ENCODE assay signal across 8 cellular contexts in genomic region chr7:66739953-66740301, GRCh38. TPM values are rescaled to one million over a fixed set of nuclear protein-coding genes. Genes with fewer than 3 reads are reported as not detected.
DNase-seq lines count a peak whose midpoint lies in the region; ATAC-seq, FAIRE-seq and TF ChIP-seq lines count a peak whose summit lies in the region.

No MANE protein-coding gene starts in this region.

- no peaks in the 10 kb centered on the region for H3K27me3 ChIP-seq in Panc1 (ENCODE audit: control insufficient read depth, insufficient read depth, low read length)
- no peaks in the 10 kb centered on the region for H3K27me3 ChIP-seq in pancreas

- H3K27ac ChIP-seq in Panc1 (ENCODE audit: low read length) (peak overlapping the region; percentile 90), pancreas (peak overlapping the region; percentile 90 to 96 (median 92))

- H3K4me1 Mint-ChIP-seq in activated CD4-positive, alpha-beta T cell treated with anti-CD3 and anti-CD28 coated beads, Interleukin-2, amount 10 ng/mL, durations not matched to agents 7 days and 5 days = peaks cover 30% of the 10 kb centered on the region

- POLR2A ChIA-PET in activated CD4-positive, alpha-beta T cell treated with anti-CD3 and anti-CD28 coated beads, Interleukin-2, amount 10 ng/mL, durations not matched to agents 7 days and 5 days (lab: Charles Lee) = interaction anchor here (0.6 kb wide), 3 partner anchors 12 to 43 kb away, joined by 3 to 4 read pairs (median 3); no protein-coding TSS in a partner anchor
- POLR2A ChIA-PET in Panc1 (lab: Charles Lee) = interaction anchor here (0.8 kb wide), 1 partner anchor 10 kb away, joined by 4 read pairs; no protein-coding TSS in a partner anchor

- H3K4me1 ChIP-seq in Panc1 (ENCODE audit: control insufficient read depth, insufficient read depth, low read length) (peaks cover 5% of the 10 kb centered on the region), pancreas (peaks cover 0 to 6% (median 0%) of the 10 kb centered on the region in 3 donors)

- H3K4me3 Mint-ChIP-seq in activated CD4-positive, alpha-beta T cell treated with anti-CD3 and anti-CD28 coated beads, Interleukin-2, amount 10 ng/mL, durations not matched to agents 7 days and 5 days = peak overlapping the region; percentile 97

- intact Hi-C loops in Panc1 (cut with micrococcal nuclease; ENCODE audit: unreplicated experiment) = no loop called here
- intact Hi-C loops in pancreas (cut with DNase I) = no loop called here

- H3K27ac Mint-ChIP-seq in activated CD4-positive, alpha-beta T cell treated with anti-CD3 and anti-CD28 coated beads, Interleukin-2, amount 10 ng/mL, durations not matched to agents 7 days and 5 days = peak overlapping the region; percentile 99

- ATAC-seq in Panc1 = peak; percentile 1
- peak in 2 of 4 donors; percentile 0 to 1 for ATAC-seq in pancreas
- ATAC-seq in GM19035 (IDR thresholded peaks at IDR 0.05; ENCODE audit: unreplicated experiment) = no peak

- H3K36me3 ChIP-seq in Panc1 (ENCODE audit: control insufficient read depth, insufficient read depth, low read length) = no peaks in the 10 kb centered on the region
- H3K36me3 ChIP-seq in pancreas = no peaks in the 10 kb centered on the region

- H3K9me3 Mint-ChIP-seq in activated CD4-positive, alpha-beta T cell treated with anti-CD3 and anti-CD28 coated beads, Interleukin-2, amount 10 ng/mL, durations not matched to agents 7 days and 5 days = peaks cover 14% of the 10 kb centered on the region

- peaks cover 27% of the 10 kb centered on the region for H3K36me3 Mint-ChIP-seq in activated CD4-positive, alpha-beta T cell treated with anti-CD3 and anti-CD28 coated beads, Interleukin-2, amount 10 ng/mL, durations not matched to agents 7 days and 5 days (ENCODE audit: low read depth)

- in situ Hi-C loops in Panc1 (cut with HindIII; ENCODE audit: low pct_unique_long_range_greater_than_20kb, low sequenced_read_pairs) = no loop called here

- TF ChIP-seq CTCF in Panc1 (IDR thresholded peaks at IDR 0.05) = no peak
- TF ChIP-seq CTCF in epithelial cell of proximal tubule (conservative IDR thresholded peaks at IDR 0.05; ENCODE audit: low read depth, low read length) = no peak
- no peak for TF ChIP-seq CTCF in pancreas (IDR thresholded peaks at IDR 0.05)

- WGBS in pancreas, 2 donors = 5 to 11% methylated on average over 12 of the region's 12 CpGs

- H3K4me3 ChIP-seq in Panc1 (ENCODE audit: low read depth in 2 of 2, low read length in 2 of 2) (peak overlapping the region; percentile 69 to 71), epithelial cell of proximal tubule (ENCODE audit: low read depth, low read length) (peak overlapping the region; percentile 98), pancreas (peak overlapping the region; percentile 73 to 97 (median 94))

- BruUV-seq in Panc1 (replicated peaks; lab: Mats Ljungman, UMichigan) = TSS peak; percentile 97

- no peak for FAIRE-seq in pancreas (lab: Jason Lieb, UNC)

- H3K27me3 Mint-ChIP-seq in activated CD4-positive, alpha-beta T cell treated with anti-CD3 and anti-CD28 coated beads, Interleukin-2, amount 10 ng/mL, durations not matched to agents 7 days and 5 days = no peaks in the 10 kb centered on the region

- CTCF ChIA-PET in activated CD4-positive, alpha-beta T cell treated with anti-CD3 and anti-CD28 coated beads, Interleukin-2, amount 10 ng/mL, durations not matched to agents 7 days and 5 days (lab: Charles Lee) = interaction anchor here (0.6 to 1.5 kb wide), 2 partner anchors 44 to 105 kb away, joined by 3 to 4 read pairs; no protein-coding TSS in a partner anchor
- CTCF ChIA-PET in Panc1 (lab: Charles Lee) = no interaction called here

- H3K9me3 ChIP-seq in Panc1 (ENCODE audit: control insufficient read depth, insufficient read depth, low read depth, low read length) (no peaks in the 10 kb centered on the region), pancreas (no peaks in the 10 kb centered on the region)

- no peak for DNase-seq in activated CD4-positive, alpha-beta T cell treated with anti-CD3 and anti-CD28 coated beads, Interleukin-2, amount 10 ng/mL, durations not matched to agents 7 days and 5 days
- DNase-seq in activated CD4-positive, alpha-beta T cell treated with anti-CD3 and anti-CD28 coated beads, Interleukin-2, amount 50 U/mL, for 48 hours = no peak
- DNase-seq in Panc1 (ENCODE audit: low read depth, low spot score) = no peak
- no peak for DNase-seq in epithelial cell of proximal tubule (ENCODE audit: low read depth)
- peak in 1 of 6 donors; percentile 24 for DNase-seq in pancreas
- no peak for DNase-seq in inferior parietal cortex (ENCODE audit: extremely low spot score)
- no peak for DNase-seq in T-helper 9 cell

RNA-seq across cellular contexts. Expression of gene RABGEF1, which starts 0.6 kb away (rescaled TPM):
- total RNA-seq in activated CD4-positive, alpha-beta T cell treated with anti-CD3 and anti-CD28 coated beads, Interleukin-2, amount 10 ng/mL, durations not matched to agents 7 days and 5 days = 10 to 100 TPM; 21.8 to 21.9 TPM
- total RNA-seq in Panc1 (2021; ENCODE audit: unreplicated experiment) (27.3 TPM), epithelial cell of proximal tubule (19.2 and 20.5 TPM in 2 replicates), pancreas (10 to 100 TPM; 12.8 to 17.6 (median 14.8) TPM)
- polyA plus RNA-seq in Panc1 (2012; ENCODE audit: insufficient read length) = 22.9 TPM
- polyA plus RNA-seq in pancreas = 10 to 100 TPM in 1 of 2 donors, 1 to 10 TPM in 1; 7.9 to 11.1 TPM
